ENCODE assay signal across 8 cellular contexts in genomic region chr7:23530355-23530754, GRCh38. TPM values are rescaled to one million over a fixed set of nuclear protein-coding genes. Genes with fewer than 3 reads are reported as not detected.
DNase-seq lines count a peak whose midpoint lies in the region; ATAC-seq and TF ChIP-seq lines count a peak whose summit lies in the region.

No MANE protein-coding gene starts in this region.

- TF ChIP-seq CTCF in Panc1 (IDR thresholded peaks at IDR 0.05) (no peak; the same call in 1 of the 2 replicates), breast epithelium (IDR thresholded peaks at IDR 0.05) (no peak), left lung (IDR thresholded peaks at IDR 0.05) (no peak), thoracic aorta (IDR thresholded peaks at IDR 0.05) (no peak)

- H3K4me3 ChIP-seq in Panc1 (ENCODE audit: low read depth in 2 of 2, low read length in 2 of 2) (peak overlapping the region; percentile 92 to 94), breast epithelium (peak overlapping the region; percentile 85 to 98 (median 96)), left lung (peak overlapping the region; percentile 79 to 96), thoracic aorta (peak overlapping the region; percentile 99)

- H3K4me1 ChIP-seq in Panc1 (ENCODE audit: control insufficient read depth, insufficient read depth, low read length), result peaks cover 49% of the 10 kb centered on the region
- H3K4me1 ChIP-seq in breast epithelium, result peaks cover 0 to 15% of the 10 kb centered on the region in 2 donors
- H3K4me1 ChIP-seq in left lung, result peaks cover 40 to 56% of the 10 kb centered on the region in 2 donors
- peaks cover 34 to 43% of the 10 kb centered on the region in 2 donors for H3K4me1 ChIP-seq in thoracic aorta (ENCODE audit: control insufficient read depth in 1 of 2, low read depth in 2 of 2)

- POLR2A ChIA-PET in Panc1 (lab: Charles Lee), result interaction anchor here (0.6 to 1.1 kb wide), 4 partner anchors 13 to 97 kb away, joined by 3 to 8 read pairs (median 4); no protein-coding TSS in a partner anchor

- no TSS peak for BruUV-seq in Panc1 (replicated peaks; lab: Mats Ljungman, UMichigan)

- DNase-seq in A172 (ENCODE audit: low spot score), result peak; percentile 36
- peak; percentile 30 for DNase-seq in EL
- DNase-seq in Panc1 (ENCODE audit: low read depth, low spot score), result no peak
- peak in 1 of 2 donors; percentile 32 for DNase-seq in breast epithelium (ENCODE audit: low spot score in 2 of 2)
- DNase-seq in left lung, result no peak
- DNase-seq in thoracic aorta (ENCODE audit: low spot score), result no peak
- DNase-seq in posterior vena cava (ENCODE audit: low spot score), result no peak

- ATAC-seq in HG03565 (IDR thresholded peaks at IDR 0.05; ENCODE audit: unreplicated experiment) (peak; percentile 29), Panc1 (no peak), left lung (peak; percentile 11), thoracic aorta (ENCODE audit: insufficient number of reproducible peaks, low FRiP score, low read depth) (no peak)

- TF ChIP-seq POLR2A in breast epithelium (IDR thresholded peaks at IDR 0.05), result no peak

- in situ Hi-C loops in Panc1 (cut with HindIII; ENCODE audit: low pct_unique_long_range_greater_than_20kb, low sequenced_read_pairs), result no loop called here

- CTCF ChIA-PET in Panc1 (lab: Charles Lee), result no interaction called here

- H3K27me3 ChIP-seq in Panc1 (ENCODE audit: control insufficient read depth, insufficient read depth, low read length) (no peaks in the 10 kb centered on the region), breast epithelium (no peaks in the 10 kb centered on the region), left lung (no peaks in the 10 kb centered on the region), thoracic aorta (replicated peaks; ENCODE audit: insufficient read depth) (no peaks in the 10 kb centered on the region)

- intact Hi-C loops in Panc1 (cut with micrococcal nuclease; ENCODE audit: unreplicated experiment), result loop anchor here (5.0 kb wide), 1 partner anchor 58 kb away; the partner anchor contains the start of gene IGF2BP3
- intact Hi-C loops in breast epithelium (cut with DNase I; ENCODE audit: low total_unique reads), result no loop called here
- intact Hi-C loops in left lung (cut with DNase I), result no loop called here
- intact Hi-C loops in posterior vena cava (cut with DNase I), result loop anchor here in 1 of 2 donors (2.0 kb wide), 1 partner anchor 50 kb away; no protein-coding TSS in a partner anchor

- H3K36me3 ChIP-seq in Panc1 (ENCODE audit: control insufficient read depth, insufficient read depth, low read length), result peaks cover 4% of the 10 kb centered on the region
- H3K36me3 ChIP-seq in breast epithelium, result no peaks in the 10 kb centered on the region
- H3K36me3 ChIP-seq in left lung, result no peaks in the 10 kb centered on the region
- no peaks in the 10 kb centered on the region for H3K36me3 ChIP-seq in thoracic aorta

- H3K27ac ChIP-seq in Panc1 (ENCODE audit: low read length) (peak overlapping the region; percentile 97), breast epithelium (peak overlapping the region in 1 of 2 donors; percentile 100), left lung (peak overlapping the region; percentile 96 to 97), thoracic aorta (no peak overlapping the region)

- H3K9me3 ChIP-seq in Panc1 (ENCODE audit: control insufficient read depth, insufficient read depth, low read depth, low read length) (no peaks in the 10 kb centered on the region), breast epithelium (no peaks in the 10 kb centered on the region), left lung (no peaks in the 10 kb centered on the region), thoracic aorta (no peaks in the 10 kb centered on the region)

RNA-seq across cellular contexts. Expression of gene TRA2A, which starts 1.4 kb away (rescaled TPM):
- total RNA-seq in A172 (2014; rRNA removed; shearing (Covaris generic)), result 18.9 and 27.5 TPM in 2 replicates
- total RNA-seq in Panc1 (2021; ENCODE audit: unreplicated experiment) (106 TPM), breast epithelium (10 to 100 TPM; 40.3 to 72.9 (median 46.2) TPM), left lung (10 to 100 TPM; 68.1 to 75.8 TPM), thoracic aorta (10 to 100 TPM; 23.0 to 55.0 TPM), posterior vena cava (10 to 100 TPM; 51.1 to 52.2 TPM)
- 63.3 TPM for polyA plus RNA-seq in Panc1 (2012; ENCODE audit: insufficient read length)

Comparison
In these comparisons a context has a peak if more than half of its experiments do, and no peak if none do; other contexts are left out.
1. DNase-seq: peak in A172 (single experiment) and EL (single experiment); none in Panc1 (single experiment), left lung (0 of 2), thoracic aorta (single experiment) and posterior vena cava (single experiment).
2. ATAC-seq: peak in HG03565 (single experiment) and left lung (single experiment); none in Panc1 (single experiment) and thoracic aorta (single experiment).
3. H3K27ac ChIP-seq: peak in Panc1 (single experiment) and left lung (2 of 2); none in thoracic aorta (0 of 2).
4. Peak in every context shown above with its lines, with median percentiles within 50 percentile points of each other: H3K4me3 ChIP-seq.